In genomic region chr10:9331583-9332008, GRCh38 we compare ENCODE assay signal across 9 cellular contexts.
A peak's percentile ranks its signal among the peaks of the same experiment; 100 is the strongest.
DNase-seq lines count a peak whose midpoint lies in the region; ATAC-seq and TF ChIP-seq lines count a peak whose summit lies in the region.
"Had no signal": no experiment of that assay in that cellular context is flagged by ENCODE, and none has a peak within 500 bp of the region (broad histone marks: within the 10 kb centered on the region; RNA-seq: fewer than 3 reads in every experiment).

No MANE protein-coding gene starts in this region.

- H3K36me3 ChIP-seq in heart right ventricle, result no peaks in the 10 kb centered on the region

- peak; percentile 87 for ATAC-seq in GM21447 (IDR thresholded peaks at IDR 0.05; ENCODE audit: unreplicated experiment)
- ATAC-seq in heart right ventricle, result peak in 4 of 8 donors; percentile 34 to 65 (median 52)

- no peak overlapping the region for H3K4me3 ChIP-seq in LNCaP clone FGC (ENCODE audit: low read depth, low read length)
- H3K4me3 ChIP-seq in WI38 (ENCODE audit: low read depth, low read length), result no peak overlapping the region
- no peak overlapping the region for H3K4me3 ChIP-seq in heart right ventricle
- H3K4me3 ChIP-seq in skeletal muscle cell (ENCODE audit: low read depth, low read length), result no peak overlapping the region

- 23 to 25% methylated on average over 3 of the region's 3 CpGs for WGBS in heart right ventricle, 2 donors

- peaks cover 0 to 6% (median 0%) of the 10 kb centered on the region in 9 donors for H3K4me1 ChIP-seq in heart right ventricle

- DNase-seq in DMS 273 (lab: John Stamatoyannopoulos, UW; ENCODE audit: unreplicated experiment) (peak; percentile 49), DMS 273 treated with DMSO at 0.1 percent for 48 hours (lab: John Stamatoyannopoulos, UW) (no peak), LNCaP clone FGC (ENCODE audit: low read depth) (peak; percentile 19), heart right ventricle (no peak), skeletal muscle cell (ENCODE audit: low read depth) (peak; percentile 11)
- no peak for DNase-seq in activated effector memory CD4-positive, alpha-beta T cell treated with anti-CD3 and anti-CD28 coated beads, Interleukin-2, amount 50 U/mL, for 16 hours
- DNase-seq: activated naive CD8-positive, alpha-beta T cell treated with anti-CD3 and anti-CD28 coated beads, Interleukin-2, amount 10 ng/mL, durations not matched to agents 7 days and 5 days had no signal

- H3K9me3 ChIP-seq in heart right ventricle, result no peaks in the 10 kb centered on the region

- no peak overlapping the region for H3K27ac ChIP-seq in heart right ventricle

- intact Hi-C loops in heart right ventricle (cut with DNase I), result loop anchor here in 1 of 10 donors (10.0 kb wide), 1 partner anchor 1343 kb away; no protein-coding TSS in a partner anchor

- H3K27me3 ChIP-seq in heart right ventricle, result peaks cover 0 to 10% (median 3%) of the 10 kb centered on the region in 7 donors

- peak; percentile 71 for TF ChIP-seq CTCF in LNCaP clone FGC (IDR thresholded peaks at IDR 0.05; ENCODE audit: control insufficient read depth, extremely low read depth, insufficient read depth)
- TF ChIP-seq CTCF in WI38 (IDR thresholded peaks at IDR 0.05; ENCODE audit: low read depth, low read length), result peak; percentile 47; the same call in 1 of the 2 replicates
- TF ChIP-seq CTCF in heart right ventricle (IDR thresholded peaks at IDR 0.05), result peak; percentile 64 to 87 (median 81)

Comparison
In these comparisons a context has a peak if more than half of its experiments do, and no peak if none do; other contexts are left out.
1. DNase-seq: peak in DMS 273 (single experiment), LNCaP clone FGC (single experiment) and skeletal muscle cell (single experiment); none in DMS 273 treated with DMSO at 0.1 percent for 48 hours (single experiment), heart right ventricle (0 of 2) and activated effector memory CD4-positive, alpha-beta T cell treated with anti-CD3 and anti-CD28 coated beads, Interleukin-2, amount 50 U/mL, for 16 hours (single experiment).
2. Peak in every context shown above with its lines, with median percentiles within 50 percentile points of each other: CTCF ChIP-seq.